Comparison of ENCODE assay signal across 32 cellular contexts in the genomic region with DNA sequence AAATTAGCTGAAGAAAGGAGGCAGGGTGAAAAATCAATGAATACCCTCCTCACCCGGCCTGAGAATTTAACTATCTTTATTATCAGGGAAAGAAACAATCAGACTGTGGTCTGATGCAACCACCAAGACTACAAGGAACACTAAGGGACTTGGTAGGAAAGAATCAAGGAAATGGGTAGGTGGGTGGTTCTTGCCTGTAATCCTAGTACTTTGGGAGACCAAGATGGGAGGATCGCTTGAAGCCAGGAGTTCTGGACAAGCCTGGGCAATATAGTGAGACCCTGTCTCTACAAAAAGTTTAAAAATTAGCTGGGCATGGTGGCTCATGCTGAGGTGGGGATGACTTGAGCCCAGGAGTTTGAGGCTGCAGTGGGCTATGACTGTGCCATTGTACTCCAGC.
"Had no signal": no experiment of that assay in that cellular context is flagged by ENCODE, and none has a peak within 500 bp of the region (broad histone marks: within the 10 kb centered on the region; RNA-seq: fewer than 3 reads in every experiment).

No MANE protein-coding gene starts in this region.

- H3K9me3 Mint-ChIP-seq: activated CD4-positive, alpha-beta memory T cell treated with anti-CD3 and anti-CD28 coated beads, Interleukin-2, amount 10 ng/mL, durations not matched to agents 7 days and 5 days; activated T-cell treated with anti-CD3 and anti-CD28 coated beads, Interleukin-2, amount 50 U/mL, for 72 hours; effector memory CD8-positive, alpha-beta T cell; nephron; stimulated activated naive B cell treated with anti-CD40 and anti-IgM and Interleukin-4, amounts not matched to agents 10 μg/mL and 1 μg/mL and 100 μg/mL, for 72 hours; T-cell had no signal

- H3K27ac ChIP-seq: adrenal gland, brain microvascular endothelial cell, ovary, prostate gland, upper lobe of left lung, vagina had no signal

- ATAC-seq: activated CD4-positive, CD25-positive, alpha-beta regulatory T cell treated with anti-CD3 and anti-CD28 coated beads, Interleukin-2, amount 50 U/mL, for 24 hours; activated naive CD4-positive, alpha-beta T cell treated with anti-CD3 and anti-CD28 coated beads, Interleukin-2, amount 50 U/mL, for 72 hours; activated T-cell treated with anti-CD3 and anti-CD28 coated beads, Interleukin-2, amount 50 U/mL, for 72 hours; effector memory CD8-positive, alpha-beta T cell; esophagus mucosa; left colon; sciatic nerve; stimulated activated naive B cell treated with anti-CD40 and anti-IgM and Interleukin-4, amounts not matched to agents 10 μg/mL and 1 μg/mL and 100 μg/mL, for 72 hours; T-cell had no signal

- H3K4me3 ChIP-seq: adrenal gland, ovary, prostate gland, upper lobe of left lung, vagina had no signal

- H3K36me3 Mint-ChIP-seq: activated naive CD4-positive, alpha-beta T cell treated with anti-CD3 and anti-CD28 coated beads, Interleukin-2, amount 50 U/mL, for 72 hours; immature natural killer cell; T-cell had no signal

- H3K9me3 ChIP-seq: adrenal gland, ovary, prostate gland, upper lobe of left lung, vagina had no signal

- H3K27me3 ChIP-seq: adrenal gland, brain microvascular endothelial cell, ovary, upper lobe of left lung, vagina had no signal

- DNase-seq: activated CD4-positive, alpha-beta memory T cell treated with anti-CD3 and anti-CD28 coated beads, Interleukin-2, amount 10 ng/mL, durations not matched to agents 7 days and 5 days; activated CD4-positive, alpha-beta T cell treated with anti-CD3 and anti-CD28 coated beads for 48 hours; activated naive CD4-positive, alpha-beta T cell; activated T-cell treated with anti-CD3 and anti-CD28 coated beads, Interleukin-2, amount 50 U/mL, for 72 hours; adrenal gland; aorta; brain microvascular endothelial cell; caudate nucleus; cortex of kidney; effector memory CD8-positive, alpha-beta T cell; foreskin fibroblast; head of caudate nucleus; hypothalamus; immature natural killer cell; kidney; left colon; mammary epithelial cell; ovary; retina; small intestine; stimulated activated CD4-positive, alpha-beta T cell treated with anti-CD3 and anti-CD28 coated beads, Interleukin-4, amount 100 ng/mL, for 4 hours; stimulated activated CD8-positive, alpha-beta memory T cell treated with anti-CD3 and anti-CD28 coated beads, Interleukin-4, amount 100 ng/mL, for 48 hours; stimulated activated naive B cell treated with anti-CD40 and anti-IgM and Interleukin-4, amounts not matched to agents 10 μg/mL and 1 μg/mL and 100 μg/mL, for 72 hours; T-cell; upper lobe of left lung had no signal

- H3K27ac Mint-ChIP-seq: activated CD4-positive, alpha-beta memory T cell treated with anti-CD3 and anti-CD28 coated beads, Interleukin-2, amount 10 ng/mL, durations not matched to agents 7 days and 5 days; activated naive CD4-positive, alpha-beta T cell treated with anti-CD3 and anti-CD28 coated beads, Interleukin-2, amount 50 U/mL, for 72 hours; activated T-cell treated with anti-CD3 and anti-CD28 coated beads, Interleukin-2, amount 50 U/mL, for 72 hours; immature natural killer cell; nephron; stimulated activated naive B cell treated with anti-CD40 and anti-IgM and Interleukin-4, amounts not matched to agents 10 μg/mL and 1 μg/mL and 100 μg/mL, for 72 hours had no signal

- H3K36me3 ChIP-seq: adrenal gland, brain microvascular endothelial cell, ovary, prostate gland, upper lobe of left lung, vagina had no signal

- H3K27me3 Mint-ChIP-seq: activated CD4-positive, alpha-beta memory T cell treated with anti-CD3 and anti-CD28 coated beads, Interleukin-2, amount 10 ng/mL, durations not matched to agents 7 days and 5 days; effector memory CD8-positive, alpha-beta T cell; stimulated activated naive B cell treated with anti-CD40 and anti-IgM and Interleukin-4, amounts not matched to agents 10 μg/mL and 1 μg/mL and 100 μg/mL, for 72 hours; T-cell had no signal

- H3K4me3 Mint-ChIP-seq: activated CD4-positive, alpha-beta memory T cell treated with anti-CD3 and anti-CD28 coated beads, Interleukin-2, amount 10 ng/mL, durations not matched to agents 7 days and 5 days; activated T-cell treated with anti-CD3 and anti-CD28 coated beads, Interleukin-2, amount 50 U/mL, for 72 hours; effector memory CD8-positive, alpha-beta T cell; immature natural killer cell; nephron; stimulated activated naive B cell treated with anti-CD40 and anti-IgM and Interleukin-4, amounts not matched to agents 10 μg/mL and 1 μg/mL and 100 μg/mL, for 72 hours; T-cell had no signal
